In genomic region chr14:67413806-67414769, GRCh38 we compare ENCODE assay signal across 8 cellular contexts.
A peak's percentile ranks its signal among the peaks of the same experiment; 100 is the strongest.
DNase-seq lines count a peak whose midpoint lies in the region; ATAC-seq lines count a peak whose summit lies in the region.

No MANE protein-coding gene starts in this region.

- ATAC-seq in GM19023 (IDR thresholded peaks at IDR 0.05; ENCODE audit: unreplicated experiment) = no peak
- ATAC-seq in GM19455 (IDR thresholded peaks at IDR 0.05; ENCODE audit: unreplicated experiment) = no peak

- DNase-seq in activated gamma-delta T cell treated with anti-CD3 and anti-CD28 coated beads, Interleukin-2, amount 50 U/mL, for 16 hours (ENCODE audit: low read depth) = peak; percentile 6
- DNase-seq in activated gamma-delta T cell treated with Interleukin-2 at 50 U/mL for 16 hours (no peak), SW480 (ENCODE audit: low spot score) (peak; percentile 92), fibroblast of peridontal ligament (ENCODE audit: extremely low read depth) (peak; percentile 13), DMS153 treated with DMSO at 0.1 percent for 48 hours (lab: John Stamatoyannopoulos, UW; ENCODE audit: unreplicated experiment) (no peak)
- DNase-seq in stimulated activated CD8-positive, alpha-beta memory T cell treated with anti-CD3 and anti-CD28 coated beads, Interleukin-7, amount 100 ng/mL, for 4 hours (ENCODE audit: low read depth in 2 of 2) = peak; percentile 19 to 30

Comparison
In these comparisons a context has a peak if more than half of its experiments do, and no peak if none do; other contexts are left out.
1. DNase-seq: peak in activated gamma-delta T cell treated with anti-CD3 and anti-CD28 coated beads, Interleukin-2, amount 50 U/mL, for 16 hours (single experiment), SW480 (single experiment), fibroblast of peridontal ligament (single experiment) and stimulated activated CD8-positive, alpha-beta memory T cell treated with anti-CD3 and anti-CD28 coated beads, Interleukin-7, amount 100 ng/mL, for 4 hours (2 of 2); none in activated gamma-delta T cell treated with Interleukin-2 at 50 U/mL for 16 hours (single experiment) and DMS153 treated with DMSO at 0.1 percent for 48 hours (single experiment).